In the genomic region with DNA sequence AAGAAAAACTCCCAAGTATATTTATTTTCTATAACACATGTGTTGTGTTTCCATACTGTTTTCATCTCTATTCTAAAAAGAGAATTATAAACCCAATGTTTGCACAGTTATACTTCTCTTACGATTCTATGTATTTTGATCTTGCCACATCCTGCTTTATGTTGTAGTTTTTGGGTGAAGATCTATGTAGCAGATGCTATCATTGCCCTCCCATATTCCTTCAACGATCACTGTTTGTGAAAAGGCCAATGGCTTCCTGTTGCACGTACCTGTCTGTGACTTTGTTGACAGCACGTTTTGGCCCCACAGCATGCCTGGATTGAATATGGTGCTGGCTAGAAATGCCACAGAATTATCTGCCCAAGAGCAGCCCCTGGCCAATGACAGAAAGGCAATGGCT, we compare ENCODE assay signal across 28 cellular contexts.
"Had no signal": no experiment of that assay in that cellular context is flagged by ENCODE, and none has a peak within 500 bp of the region (broad histone marks: within the 10 kb centered on the region; RNA-seq: fewer than 3 reads in every experiment).

No MANE protein-coding gene starts in this region.

- H3K36me3 Mint-ChIP-seq: mesothelial cell of epicardium; stimulated activated memory B cell treated with anti-CD40 and anti-IgM and Interleukin-4, amounts not matched to agents 10 μg/mL and 1 μg/mL and 100 μg/mL, for 72 hours had no signal

- H3K9me3 ChIP-seq: esophagus muscularis mucosa, heart right ventricle, left lung, prostate gland, right atrium auricular region, testis, tibial nerve, upper lobe of left lung had no signal

- H3K4me3 ChIP-seq: coronary artery, esophagus muscularis mucosa, heart right ventricle, left lung, prostate gland, right atrium auricular region, smooth muscle cell, testis, tibial nerve, upper lobe of left lung had no signal

- DNase-seq: dermis blood vessel endothelial cell; effector memory CD4-positive, alpha-beta T cell; foreskin keratinocyte; glutamatergic neuron; heart right ventricle; hippocampal formation; left cardiac atrium; left lung; mesenchymal stem cell; nephron progenitor cell; nucleus accumbens; stimulated activated CD4-positive, alpha-beta T cell treated with anti-CD3 and anti-CD28 coated beads, Interleukin-12 subunit alpha, Interleukin-12 subunit beta, amount 100 ng/mL, for 4 hours; stimulated activated CD4-positive, alpha-beta T cell treated with anti-CD3 and anti-CD28 coated beads, Interleukin-2, amount 100 ng/mL, for 24 hours; stimulated activated CD4-positive, alpha-beta T cell treated with anti-CD3 and anti-CD28 coated beads, Interleukin-4, amount 100 ng/mL, for 24 hours; stimulated activated naive CD8-positive, alpha-beta T cell treated with anti-CD3 and anti-CD28 coated beads, Interleukin-15, Interleukin-2, amounts not matched to agents 100 U/mL and 50 U/mL, for 24 hours; substantia nigra; testis; upper lobe of left lung had no signal

- H3K4me1 Mint-ChIP-seq: mesothelial cell of epicardium; stimulated activated memory B cell treated with anti-CD40 and anti-IgM and Interleukin-4, amounts not matched to agents 10 μg/mL and 1 μg/mL and 100 μg/mL, for 72 hours had no signal

- H3K27me3 Mint-ChIP-seq: naive thymus-derived CD8-positive, alpha-beta T cell; stimulated activated memory B cell treated with anti-CD40 and anti-IgM and Interleukin-4, amounts not matched to agents 10 μg/mL and 1 μg/mL and 100 μg/mL, for 72 hours had no signal

- H3K4me2 ChIP-seq: smooth muscle cell had no signal

- H3K4me3 Mint-ChIP-seq: mesothelial cell of epicardium; naive thymus-derived CD8-positive, alpha-beta T cell; nephron progenitor cell; stimulated activated memory B cell treated with anti-CD40 and anti-IgM and Interleukin-4, amounts not matched to agents 10 μg/mL and 1 μg/mL and 100 μg/mL, for 72 hours had no signal

- ATAC-seq: foreskin keratinocyte; heart right ventricle; left cardiac atrium; left lung; sciatic nerve; stimulated activated memory B cell treated with anti-CD40 and anti-IgM and Interleukin-4, amounts not matched to agents 10 μg/mL and 1 μg/mL and 100 μg/mL, for 72 hours; stimulated activated naive CD8-positive, alpha-beta T cell treated with anti-CD3 and anti-CD28 coated beads, Interleukin-15, Interleukin-2, amounts not matched to agents 100 U/mL and 50 U/mL, for 24 hours had no signal

- H3K27ac ChIP-seq: coronary artery, esophagus muscularis mucosa, foreskin keratinocyte, heart right ventricle, left lung, prostate gland, right atrium auricular region, testis, tibial nerve, upper lobe of left lung had no signal

- H3K36me3 ChIP-seq: esophagus muscularis mucosa, heart right ventricle, left lung, prostate gland, right atrium auricular region, tibial nerve, upper lobe of left lung had no signal

- H3K9me3 Mint-ChIP-seq: mesothelial cell of epicardium; naive thymus-derived CD8-positive, alpha-beta T cell; nephron progenitor cell; stimulated activated memory B cell treated with anti-CD40 and anti-IgM and Interleukin-4, amounts not matched to agents 10 μg/mL and 1 μg/mL and 100 μg/mL, for 72 hours had no signal

- H3K27ac Mint-ChIP-seq: mesothelial cell of epicardium; nephron progenitor cell; stimulated activated memory B cell treated with anti-CD40 and anti-IgM and Interleukin-4, amounts not matched to agents 10 μg/mL and 1 μg/mL and 100 μg/mL, for 72 hours had no signal

- H3K4me1 ChIP-seq: foreskin keratinocyte, heart right ventricle, left lung, prostate gland, right atrium auricular region, testis, tibial nerve, upper lobe of left lung had no signal

- H3K27me3 ChIP-seq: esophagus muscularis mucosa, foreskin keratinocyte, heart right ventricle, left lung, right atrium auricular region, testis, tibial nerve, upper lobe of left lung had no signal
